Comparison of ENCODE assay signal across 7 cellular contexts in genomic region chr6:102154874-102155273, GRCh38.
"Had no signal": no experiment of that assay in that cellular context is flagged by ENCODE, and none has a peak within 500 bp of the region (broad histone marks: within the 10 kb centered on the region; RNA-seq: fewer than 3 reads in every experiment).

No MANE protein-coding gene starts in this region.

- H3K4me3 Mint-ChIP-seq: IgD-negative memory B cell had no signal

- DNase-seq: IMR-90, KBM-7, KG1 had no signal

- ATAC-seq: HepG2, K562 had no signal

- H3K4me3 ChIP-seq: K562 had no signal

- H3K4me1 Mint-ChIP-seq: IgD-negative memory B cell had no signal

- H3K27ac Mint-ChIP-seq: IgD-negative memory B cell had no signal

- H3K36me3 Mint-ChIP-seq: IgD-negative memory B cell had no signal

- H3K27ac ChIP-seq: HL-60 had no signal

- H3K27me3 Mint-ChIP-seq: IgD-negative memory B cell had no signal
